In the genomic region with DNA sequence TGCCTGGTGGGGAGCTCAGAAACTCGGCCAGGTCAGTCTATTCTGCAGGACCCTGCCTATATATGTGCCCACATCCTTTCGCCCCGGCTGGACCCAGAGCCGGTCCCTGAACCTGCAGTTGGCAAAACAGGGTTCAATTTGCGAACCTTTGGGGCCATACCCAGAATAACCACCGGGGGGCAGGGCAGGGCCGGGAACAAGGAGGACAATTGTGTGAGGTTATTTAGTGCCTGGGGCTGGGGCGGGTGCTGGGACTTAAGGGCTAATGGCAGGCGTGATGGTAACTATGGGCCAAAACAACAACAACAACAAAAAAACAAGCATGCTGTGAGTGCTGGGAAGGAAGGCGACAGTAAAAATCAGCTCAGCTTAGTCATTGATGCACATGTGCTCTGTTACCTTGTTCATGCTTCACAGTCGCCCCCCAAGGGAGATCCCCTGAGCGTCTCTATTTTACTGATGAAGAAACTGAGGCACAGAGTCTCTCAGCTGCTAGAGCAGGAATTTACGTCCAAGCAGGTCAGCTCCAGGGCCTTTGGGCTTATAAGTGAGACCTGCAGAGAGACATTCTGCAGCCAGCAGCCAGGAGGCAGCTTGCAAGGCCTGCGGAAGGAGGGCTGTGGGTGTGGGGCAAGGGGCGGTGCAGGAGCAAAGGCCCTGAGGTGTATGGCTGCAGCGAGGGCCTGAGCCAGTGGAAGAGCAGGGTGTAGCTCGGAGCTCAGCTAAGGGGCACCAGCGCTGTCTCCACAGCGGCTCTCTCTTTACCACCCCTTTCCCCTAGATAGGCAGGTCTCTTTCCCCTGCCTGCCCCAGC, we compare ENCODE assay signal across 7 cellular contexts.
A peak's percentile ranks its signal among the peaks of the same experiment; 100 is the strongest.
DNase-seq lines count a peak whose midpoint lies in the region; ATAC-seq, FAIRE-seq and TF ChIP-seq lines count a peak whose summit lies in the region.

No MANE protein-coding gene starts in this region.

- H3K4me2 ChIP-seq in SU-DHL-6 (ENCODE audit: low read depth, low read length, poor library complexity, severe bottlenecking) (no peak overlapping the region), astrocyte (ENCODE audit: low read length) (no peak overlapping the region)

- peak; percentile 68 for TF ChIP-seq CTCF in GM12872 (IDR thresholded peaks at IDR 0.05; ENCODE audit: insufficient read depth, low read depth, low read length)
- TF ChIP-seq CTCF in SU-DHL-6 (IDR thresholded peaks at IDR 0.05; ENCODE audit: insufficient read depth, low read length, poor library complexity, severe bottlenecking) = peak; percentile 68
- TF ChIP-seq CTCF in astrocyte (IDR thresholded peaks at IDR 0.05; ENCODE audit: insufficient read depth, low read depth, low read length) = peak; percentile 61

- no peaks in the 10 kb centered on the region for H3K9me2 ChIP-seq in SU-DHL-6 (replicated peaks; ENCODE audit: insufficient read depth, low read length)

- H3K27ac Mint-ChIP-seq in astrocyte (ENCODE audit: unreplicated experiment) = no peak overlapping the region

- H3K27me3 Mint-ChIP-seq in astrocyte (ENCODE audit: low read depth, unreplicated experiment) = peaks cover 18% of the 10 kb centered on the region

- H3K4me1 Mint-ChIP-seq in astrocyte (ENCODE audit: low read depth, unreplicated experiment) = no peaks in the 10 kb centered on the region

- H3K27ac ChIP-seq in SU-DHL-6 (ENCODE audit: low read depth, low read length) (no peak overlapping the region), astrocyte (ENCODE audit: low read depth, low read length) (no peak overlapping the region), small intestine (ENCODE audit: low read depth in 1 of 2, low read length in 1 of 2) (no peak overlapping the region)

- no peak for ATAC-seq in HG02938 (IDR thresholded peaks at IDR 0.05; ENCODE audit: unreplicated experiment)

- H3K36me3 Mint-ChIP-seq in astrocyte (ENCODE audit: low read depth, unreplicated experiment) = peaks cover 9% of the 10 kb centered on the region

- H3K36me3 ChIP-seq in SU-DHL-6 (ENCODE audit: low read length) = no peaks in the 10 kb centered on the region
- no peaks in the 10 kb centered on the region for H3K36me3 ChIP-seq in astrocyte (ENCODE audit: insufficient read depth, low read length)
- peaks cover 3 to 5% of the 10 kb centered on the region in 2 donors for H3K36me3 ChIP-seq in small intestine (ENCODE audit: control insufficient read depth in 2 of 2, insufficient read depth in 2 of 2, low read length in 2 of 2)

- no peaks in the 10 kb centered on the region for H4K20me1 ChIP-seq in SU-DHL-6 (ENCODE audit: low read depth, low read length)
- H4K20me1 ChIP-seq in astrocyte (ENCODE audit: insufficient read depth, low read length) = no peaks in the 10 kb centered on the region

- no peaks in the 10 kb centered on the region for H3F3A ChIP-seq in SU-DHL-6 (ENCODE audit: insufficient read depth)

- H2AFZ ChIP-seq in SU-DHL-6 (ENCODE audit: low read depth, low read length, severe bottlenecking) (no peak overlapping the region), astrocyte (ENCODE audit: low read depth, low read length) (no peak overlapping the region)

- H3K27me3 ChIP-seq in SU-DHL-6 (ENCODE audit: low read length) = no peaks in the 10 kb centered on the region
- H3K27me3 ChIP-seq in astrocyte (ENCODE audit: insufficient read depth, low read length) = no peaks in the 10 kb centered on the region
- no peaks in the 10 kb centered on the region for H3K27me3 ChIP-seq in small intestine (ENCODE audit: control insufficient read depth in 2 of 2, insufficient read depth in 2 of 2, low read length in 2 of 2)

- no peaks in the 10 kb centered on the region for H3K9me3 Mint-ChIP-seq in astrocyte (ENCODE audit: unreplicated experiment)

- H3K4me1 ChIP-seq in astrocyte (ENCODE audit: insufficient read depth, low read length) (no peaks in the 10 kb centered on the region), small intestine (ENCODE audit: control insufficient read depth in 2 of 2, insufficient read depth in 1 of 2, low read depth in 1 of 2, low read length in 1 of 2) (no peaks in the 10 kb centered on the region)

- DNase-seq in Kasumi-1 (lab: John Stamatoyannopoulos, UW) = peak; percentile 45 to 67
- DNase-seq in astrocyte (ENCODE audit: low read depth) = no peak
- DNase-seq in hypothalamus (lab: John Stamatoyannopoulos, UW) = peak in 28 of 51 donors; percentile 7 to 60 (median 22)
- DNase-seq in small intestine = peak; percentile 53

- H3K4me3 ChIP-seq in SU-DHL-6 (ENCODE audit: insufficient read depth, low read length, poor library complexity, severe bottlenecking) (no peak overlapping the region), astrocyte (ENCODE audit: insufficient read depth, low read depth, low read length) (no peak overlapping the region), small intestine (ENCODE audit: low read depth in 1 of 2, low read length in 2 of 2) (no peak overlapping the region)

- 37 to 44% (median 41%) methylated on average over 19 of the region's 19 CpGs for WGBS in small intestine, 3 donors

- FAIRE-seq in astrocyte (lab: Jason Lieb, UNC) (no peak), small intestine (lab: Jason Lieb, UNC) (no peak)

- H3K4me3 Mint-ChIP-seq in astrocyte (ENCODE audit: unreplicated experiment) = no peak overlapping the region

- no peak overlapping the region for H3K9ac ChIP-seq in SU-DHL-6 (ENCODE audit: low read length)
- H3K9ac ChIP-seq in astrocyte (ENCODE audit: low read length) = no peak overlapping the region

- H3K9me3 ChIP-seq in SU-DHL-6 (ENCODE audit: insufficient read depth, low read length) = no peaks in the 10 kb centered on the region
- no peaks in the 10 kb centered on the region for H3K9me3 ChIP-seq in astrocyte (ENCODE audit: insufficient read depth, low read depth, low read length)
- no peaks in the 10 kb centered on the region for H3K9me3 ChIP-seq in small intestine (ENCODE audit: control insufficient read depth, low read depth)

- H3K79me2 ChIP-seq in SU-DHL-6 (ENCODE audit: insufficient read depth, low read length) = no peaks in the 10 kb centered on the region
- no peaks in the 10 kb centered on the region for H3K79me2 ChIP-seq in astrocyte (ENCODE audit: insufficient read depth, low read length)
